1 cellular context compared by ENCODE assay signal in the genomic region with DNA sequence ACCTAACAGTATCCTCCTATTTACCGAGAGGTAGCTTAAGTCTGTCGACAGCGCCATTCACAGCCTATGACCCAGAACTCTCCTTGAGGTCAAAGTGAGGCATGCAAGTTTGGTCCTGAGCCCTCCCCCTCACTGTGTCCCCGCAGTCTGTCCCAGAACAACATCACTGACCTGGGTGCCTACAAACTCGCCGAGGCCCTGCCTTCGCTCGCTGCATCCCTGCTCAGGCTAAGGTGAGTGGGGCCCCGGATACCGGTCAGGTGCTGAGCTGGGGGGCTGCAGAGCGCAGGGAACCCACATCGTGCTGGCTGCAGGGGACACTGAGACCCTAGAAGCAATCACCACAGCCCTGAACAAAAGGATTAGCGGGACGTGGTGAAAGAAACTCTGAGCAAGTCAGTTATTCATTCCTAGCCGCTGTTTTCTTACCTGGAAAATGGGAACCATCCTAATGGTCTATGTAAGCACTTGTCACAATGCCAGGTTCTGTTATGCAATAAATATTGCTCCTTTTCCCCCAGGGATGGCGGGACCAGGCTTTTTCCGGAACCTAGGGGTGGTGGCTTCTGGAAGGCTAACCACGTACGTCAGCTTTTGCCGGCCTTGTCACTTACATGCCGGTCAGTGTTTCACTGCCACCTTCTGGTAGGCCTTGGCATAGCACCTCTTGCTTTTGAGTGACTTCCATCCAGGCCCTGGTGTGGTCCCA.
A peak's percentile ranks its signal among the peaks of the same experiment; 100 is the strongest.
TF ChIP-seq lines count a peak whose summit lies in the region.

No MANE protein-coding gene starts in this region.

TF ChIP-seq in K562, 482 proteins besides CTCF, POLR2A, EP300 and RAD21 (continues in another document):
- TF ChIP-seq POLR3G (IDR thresholded peaks at IDR 0.05; ENCODE audit: extremely low read depth, insufficient read length, insufficient replicate concordance) (no peak), ZNF444 (CRISPR knock-in tag; IDR thresholded peaks at IDR 0.05) (no peak), ZNF3 (CRISPR knock-in tag; IDR thresholded peaks at IDR 0.05) (no peak), XRCC5 (IDR thresholded peaks at IDR 0.05; ENCODE audit: low read depth, low read length) (peak; percentile 79; the same call in 1 of the 2 replicates), POU5F1 (IDR thresholded peaks at IDR 0.05; ENCODE audit: borderline replicate concordance, low read depth, low read length, partially characterized antibody) (no peak), RB1 (IDR thresholded peaks at IDR 0.05; ENCODE audit: low read depth) (peak; percentile 70; the same call in 1 of the 2 replicates), RBM15 (IDR thresholded peaks at IDR 0.05; ENCODE audit: insufficient read depth, low read length) (no peak), CEBPB (tag; IDR thresholded peaks at IDR 0.05) (peak; percentile 57), ZNF121 (CRISPR knock-in tag; conservative IDR thresholded peaks at IDR 0.05) (no peak), CBX3 (IDR thresholded peaks at IDR 0.05; ENCODE audit: borderline replicate concordance in 1 of 2, low read length in 2 of 2) (no peak), FOS (IDR thresholded peaks at IDR 0.05; ENCODE audit: extremely low read depth, insufficient read length) (no peak), ETS2 (tag; IDR thresholded peaks at IDR 0.05; ENCODE audit: borderline replicate concordance, poor library complexity, severe bottlenecking) (no peak), ZNF57 (CRISPR knock-in tag; IDR thresholded peaks at IDR 0.05) (no peak), FOXJ2 (tag; IDR thresholded peaks at IDR 0.05) (no peak), NCOA1 (IDR thresholded peaks at IDR 0.05; ENCODE audit: low read depth) (no peak), ATF7 (IDR thresholded peaks at IDR 0.05) (peak; percentile 47; the same call in 1 of the 2 replicates), ETV1 (tag; conservative IDR thresholded peaks at IDR 0.05; ENCODE audit: low read depth) (peak; percentile 42; the same call in 1 of the 2 replicates), ZNF12 (CRISPR knock-in tag; IDR thresholded peaks at IDR 0.05) (no peak), ZNF212 (CRISPR knock-in tag; IDR thresholded peaks at IDR 0.05) (no peak), MYBL2 (IDR thresholded peaks at IDR 0.05; ENCODE audit: low read depth) (no peak), MYBL2 (CRISPR knock-in tag; IDR thresholded peaks at IDR 0.05; ENCODE audit: borderline replicate concordance) (no peak), ZNF184 (CRISPR knock-in tag; IDR thresholded peaks at IDR 0.05) (no peak), STAT5B (CRISPR knock-in tag; IDR thresholded peaks at IDR 0.05) (no peak), CBX2 (IDR thresholded peaks at IDR 0.05; ENCODE audit: insufficient read depth, low read length, poor library complexity, severe bottlenecking) (no peak), ZNF780A (CRISPR knock-in tag; IDR thresholded peaks at IDR 0.05) (no peak), STAT5A (IDR thresholded peaks at IDR 0.05; ENCODE audit: borderline replicate concordance, low read length) (no peak), L3MBTL2 (IDR thresholded peaks at IDR 0.05) (no peak), JUNB (CRISPR knock-in tag; conservative IDR thresholded peaks at IDR 0.05) (no peak), RHOXF2B (CRISPR knock-in tag; conservative IDR thresholded peaks at IDR 0.05) (no peak), HDAC2 (IDR thresholded peaks at IDR 0.05) (no peak), ATF1 (CRISPR knock-in tag; IDR thresholded peaks at IDR 0.05) (no peak), ATF1 (tag; IDR thresholded peaks at IDR 0.05) (peak; percentile 72), TCF7L2 (IDR thresholded peaks at IDR 0.05; ENCODE audit: low read depth, low read length) (no peak), DACH1 (IDR thresholded peaks at IDR 0.05; ENCODE audit: partially characterized antibody) (no peak), MEIS2 (IDR thresholded peaks at IDR 0.05; ENCODE audit: partially characterized antibody) (peak; percentile 39), SLC30A9 (CRISPR knock-in tag; IDR thresholded peaks at IDR 0.05) (no peak), ZNF41 (CRISPR knock-in tag; conservative IDR thresholded peaks at IDR 0.05) (no peak), SMC3 (conservative IDR thresholded peaks at IDR 0.05; ENCODE audit: insufficient read depth, low read depth, low read length) (peak; percentile 88), HDAC8 (tag; IDR thresholded peaks at IDR 0.05) (no peak), SMARCA4 (IDR thresholded peaks at IDR 0.05) (no peak), RNF2 (IDR thresholded peaks at IDR 0.05) (no peak), NFATC3 (IDR thresholded peaks at IDR 0.05) (no peak), ZNF384 (IDR thresholded peaks at IDR 0.05; ENCODE audit: low read depth, low read length) (peak; percentile 13; the same call in 1 of the 2 replicates), HNRNPUL1 (IDR thresholded peaks at IDR 0.05; ENCODE audit: low read length) (no peak), ZKSCAN1 (IDR thresholded peaks at IDR 0.05; ENCODE audit: low read depth, low read length) (0 out of 2 replicates have a peak, but pooled peaks have one; percentile 43)
- TF ChIP-seq, protein P1, sequence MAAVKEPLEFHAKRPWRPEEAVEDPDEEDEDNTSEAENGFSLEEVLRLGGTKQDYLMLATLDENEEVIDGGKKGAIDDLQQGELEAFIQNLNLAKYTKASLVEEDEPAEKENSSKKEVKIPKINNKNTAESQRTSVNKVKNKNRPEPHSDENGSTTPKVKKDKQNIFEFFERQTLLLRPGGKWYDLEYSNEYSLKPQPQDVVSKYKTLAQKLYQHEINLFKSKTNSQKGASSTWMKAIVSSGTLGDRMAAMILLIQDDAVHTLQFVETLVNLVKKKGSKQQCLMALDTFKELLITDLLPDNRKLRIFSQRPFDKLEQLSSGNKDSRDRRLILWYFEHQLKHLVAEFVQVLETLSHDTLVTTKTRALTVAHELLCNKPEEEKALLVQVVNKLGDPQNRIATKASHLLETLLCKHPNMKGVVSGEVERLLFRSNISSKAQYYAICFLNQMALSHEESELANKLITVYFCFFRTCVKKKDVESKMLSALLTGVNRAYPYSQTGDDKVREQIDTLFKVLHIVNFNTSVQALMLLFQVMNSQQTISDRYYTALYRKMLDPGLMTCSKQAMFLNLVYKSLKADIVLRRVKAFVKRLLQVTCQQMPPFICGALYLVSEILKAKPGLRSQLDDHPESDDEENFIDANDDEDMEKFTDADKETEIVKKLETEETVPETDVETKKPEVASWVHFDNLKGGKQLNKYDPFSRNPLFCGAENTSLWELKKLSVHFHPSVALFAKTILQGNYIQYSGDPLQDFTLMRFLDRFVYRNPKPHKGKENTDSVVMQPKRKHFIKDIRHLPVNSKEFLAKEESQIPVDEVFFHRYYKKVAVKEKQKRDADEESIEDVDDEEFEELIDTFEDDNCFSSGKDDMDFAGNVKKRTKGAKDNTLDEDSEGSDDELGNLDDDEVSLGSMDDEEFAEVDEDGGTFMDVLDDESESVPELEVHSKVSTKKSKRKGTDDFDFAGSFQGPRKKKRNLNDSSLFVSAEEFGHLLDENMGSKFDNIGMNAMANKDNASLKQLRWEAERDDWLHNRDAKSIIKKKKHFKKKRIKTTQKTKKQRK (IDR thresholded peaks at IDR 0.05; ENCODE audit: borderline replicate concordance, low read depth, low read length) = no peak
- TF ChIP-seq, protein P2, sequence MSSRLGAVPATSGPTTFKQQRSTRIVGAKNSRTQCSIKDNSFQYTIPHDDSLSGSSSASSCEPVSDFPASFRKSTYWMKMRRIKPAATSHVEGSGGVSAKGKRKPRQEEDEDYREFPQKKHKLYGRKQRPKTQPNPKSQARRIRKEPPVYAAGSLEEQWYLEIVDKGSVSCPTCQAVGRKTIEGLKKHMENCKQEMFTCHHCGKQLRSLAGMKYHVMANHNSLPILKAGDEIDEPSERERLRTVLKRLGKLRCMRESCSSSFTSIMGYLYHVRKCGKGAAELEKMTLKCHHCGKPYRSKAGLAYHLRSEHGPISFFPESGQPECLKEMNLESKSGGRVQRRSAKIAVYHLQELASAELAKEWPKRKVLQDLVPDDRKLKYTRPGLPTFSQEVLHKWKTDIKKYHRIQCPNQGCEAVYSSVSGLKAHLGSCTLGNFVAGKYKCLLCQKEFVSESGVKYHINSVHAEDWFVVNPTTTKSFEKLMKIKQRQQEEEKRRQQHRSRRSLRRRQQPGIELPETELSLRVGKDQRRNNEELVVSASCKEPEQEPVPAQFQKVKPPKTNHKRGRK (tag; IDR thresholded peaks at IDR 0.05) = no peak
- TF ChIP-seq, protein P3, sequence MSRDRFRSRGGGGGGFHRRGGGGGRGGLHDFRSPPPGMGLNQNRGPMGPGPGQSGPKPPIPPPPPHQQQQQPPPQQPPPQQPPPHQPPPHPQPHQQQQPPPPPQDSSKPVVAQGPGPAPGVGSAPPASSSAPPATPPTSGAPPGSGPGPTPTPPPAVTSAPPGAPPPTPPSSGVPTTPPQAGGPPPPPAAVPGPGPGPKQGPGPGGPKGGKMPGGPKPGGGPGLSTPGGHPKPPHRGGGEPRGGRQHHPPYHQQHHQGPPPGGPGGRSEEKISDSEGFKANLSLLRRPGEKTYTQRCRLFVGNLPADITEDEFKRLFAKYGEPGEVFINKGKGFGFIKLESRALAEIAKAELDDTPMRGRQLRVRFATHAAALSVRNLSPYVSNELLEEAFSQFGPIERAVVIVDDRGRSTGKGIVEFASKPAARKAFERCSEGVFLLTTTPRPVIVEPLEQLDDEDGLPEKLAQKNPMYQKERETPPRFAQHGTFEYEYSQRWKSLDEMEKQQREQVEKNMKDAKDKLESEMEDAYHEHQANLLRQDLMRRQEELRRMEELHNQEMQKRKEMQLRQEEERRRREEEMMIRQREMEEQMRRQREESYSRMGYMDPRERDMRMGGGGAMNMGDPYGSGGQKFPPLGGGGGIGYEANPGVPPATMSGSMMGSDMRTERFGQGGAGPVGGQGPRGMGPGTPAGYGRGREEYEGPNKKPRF (IDR thresholded peaks at IDR 0.05; ENCODE audit: low read depth, low read length) = no peak
- TF ChIP-seq, protein P4, sequence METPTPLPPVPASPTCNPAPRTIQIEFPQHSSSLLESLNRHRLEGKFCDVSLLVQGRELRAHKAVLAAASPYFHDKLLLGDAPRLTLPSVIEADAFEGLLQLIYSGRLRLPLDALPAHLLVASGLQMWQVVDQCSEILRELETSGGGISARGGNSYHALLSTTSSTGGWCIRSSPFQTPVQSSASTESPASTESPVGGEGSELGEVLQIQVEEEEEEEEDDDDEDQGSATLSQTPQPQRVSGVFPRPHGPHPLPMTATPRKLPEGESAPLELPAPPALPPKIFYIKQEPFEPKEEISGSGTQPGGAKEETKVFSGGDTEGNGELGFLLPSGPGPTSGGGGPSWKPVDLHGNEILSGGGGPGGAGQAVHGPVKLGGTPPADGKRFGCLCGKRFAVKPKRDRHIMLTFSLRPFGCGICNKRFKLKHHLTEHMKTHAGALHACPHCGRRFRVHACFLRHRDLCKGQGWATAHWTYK (CRISPR knock-in tag; IDR thresholded peaks at IDR 0.05) = no peak
- TF ChIP-seq, protein P5, sequence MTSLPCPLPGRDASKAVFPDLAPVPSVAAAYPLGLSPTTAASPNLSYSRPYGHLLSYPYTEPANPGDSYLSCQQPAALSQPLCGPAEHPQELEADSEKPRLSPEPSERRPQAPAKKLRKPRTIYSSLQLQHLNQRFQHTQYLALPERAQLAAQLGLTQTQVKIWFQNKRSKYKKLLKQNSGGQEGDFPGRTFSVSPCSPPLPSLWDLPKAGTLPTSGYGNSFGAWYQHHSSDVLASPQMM (CRISPR knock-in tag; IDR thresholded peaks at IDR 0.05) = no peak
- TF ChIP-seq, protein P6, sequence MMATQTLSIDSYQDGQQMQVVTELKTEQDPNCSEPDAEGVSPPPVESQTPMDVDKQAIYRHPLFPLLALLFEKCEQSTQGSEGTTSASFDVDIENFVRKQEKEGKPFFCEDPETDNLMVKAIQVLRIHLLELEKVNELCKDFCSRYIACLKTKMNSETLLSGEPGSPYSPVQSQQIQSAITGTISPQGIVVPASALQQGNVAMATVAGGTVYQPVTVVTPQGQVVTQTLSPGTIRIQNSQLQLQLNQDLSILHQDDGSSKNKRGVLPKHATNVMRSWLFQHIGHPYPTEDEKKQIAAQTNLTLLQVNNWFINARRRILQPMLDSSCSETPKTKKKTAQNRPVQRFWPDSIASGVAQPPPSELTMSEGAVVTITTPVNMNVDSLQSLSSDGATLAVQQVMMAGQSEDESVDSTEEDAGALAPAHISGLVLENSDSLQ (IDR thresholded peaks at IDR 0.05) = peak; percentile 83
- TF ChIP-seq, protein P7, sequence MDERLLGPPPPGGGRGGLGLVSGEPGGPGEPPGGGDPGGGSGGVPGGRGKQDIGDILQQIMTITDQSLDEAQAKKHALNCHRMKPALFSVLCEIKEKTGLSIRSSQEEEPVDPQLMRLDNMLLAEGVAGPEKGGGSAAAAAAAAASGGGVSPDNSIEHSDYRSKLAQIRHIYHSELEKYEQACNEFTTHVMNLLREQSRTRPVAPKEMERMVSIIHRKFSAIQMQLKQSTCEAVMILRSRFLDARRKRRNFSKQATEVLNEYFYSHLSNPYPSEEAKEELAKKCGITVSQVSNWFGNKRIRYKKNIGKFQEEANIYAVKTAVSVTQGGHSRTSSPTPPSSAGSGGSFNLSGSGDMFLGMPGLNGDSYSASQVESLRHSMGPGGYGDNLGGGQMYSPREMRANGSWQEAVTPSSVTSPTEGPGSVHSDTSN (CRISPR knock-in tag; IDR thresholded peaks at IDR 0.05; ENCODE audit: low read depth) = no peak
- TF ChIP-seq, protein P7 (tag; conservative IDR thresholded peaks at IDR 0.05; ENCODE audit: low read depth) = 0 out of 2 replicates have a peak, but pooled peaks have one; percentile 22
- TF ChIP-seq, protein P8, sequence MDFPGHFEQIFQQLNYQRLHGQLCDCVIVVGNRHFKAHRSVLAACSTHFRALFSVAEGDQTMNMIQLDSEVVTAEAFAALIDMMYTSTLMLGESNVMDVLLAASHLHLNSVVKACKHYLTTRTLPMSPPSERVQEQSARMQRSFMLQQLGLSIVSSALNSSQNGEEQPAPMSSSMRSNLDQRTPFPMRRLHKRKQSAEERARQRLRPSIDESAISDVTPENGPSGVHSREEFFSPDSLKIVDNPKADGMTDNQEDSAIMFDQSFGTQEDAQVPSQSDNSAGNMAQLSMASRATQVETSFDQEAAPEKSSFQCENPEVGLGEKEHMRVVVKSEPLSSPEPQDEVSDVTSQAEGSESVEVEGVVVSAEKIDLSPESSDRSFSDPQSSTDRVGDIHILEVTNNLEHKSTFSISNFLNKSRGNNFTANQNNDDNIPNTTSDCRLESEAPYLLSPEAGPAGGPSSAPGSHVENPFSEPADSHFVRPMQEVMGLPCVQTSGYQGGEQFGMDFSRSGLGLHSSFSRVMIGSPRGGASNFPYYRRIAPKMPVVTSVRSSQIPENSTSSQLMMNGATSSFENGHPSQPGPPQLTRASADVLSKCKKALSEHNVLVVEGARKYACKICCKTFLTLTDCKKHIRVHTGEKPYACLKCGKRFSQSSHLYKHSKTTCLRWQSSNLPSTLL (IDR thresholded peaks at IDR 0.05) = no peak
